Comparison of ENCODE assay signal across 7 cellular contexts in genomic region chr15:79923068-79923514, GRCh38. TPM values are rescaled to one million over a fixed set of nuclear protein-coding genes. Genes with fewer than 3 reads are reported as not detected.
DNase-seq lines count a peak whose midpoint lies in the region; ATAC-seq and TF ChIP-seq lines count a peak whose summit lies in the region.

No MANE protein-coding gene starts in this region.

- ATAC-seq in GM18508 (IDR thresholded peaks at IDR 0.05; ENCODE audit: insufficient read depth, unreplicated experiment) (peak; percentile 23), HG02623 (IDR thresholded peaks at IDR 0.05; ENCODE audit: unreplicated experiment) (peak; percentile 29), left lobe of liver (peak; percentile 82)

- H3K4me3 ChIP-seq in choroid plexus epithelial cell (ENCODE audit: low read depth, low read length) = peak overlapping the region; percentile 92

- no peak for TF ChIP-seq CTCF in choroid plexus epithelial cell (conservative IDR thresholded peaks at IDR 0.05; ENCODE audit: low read depth, low read length)

- DNase-seq in NCI-H1105 treated with DMSO at 0.1 percent for 48 hours (lab: John Stamatoyannopoulos, UW) = peak; percentile 17
- peak; percentile 65 to 76 for DNase-seq in activated CD4-positive, alpha-beta T cell treated with anti-CD3 and anti-CD28 coated beads for 4 hours
- peak; percentile 56 for DNase-seq in choroid plexus epithelial cell (ENCODE audit: low read depth)
- peak; percentile 84 for DNase-seq in left lobe of liver (ENCODE audit: low spot score)
- DNase-seq in stimulated activated CD4-positive, alpha-beta T cell treated with anti-CD3 and anti-CD28 coated beads, Interleukin-4, amount 100 ng/mL, for 24 hours = peak; percentile 71

RNA-seq across cellular contexts. Expression of gene MTHFS, which starts 26.3 kb away (rescaled TPM):
- total RNA-seq in left lobe of liver = 164 TPM

RNA-seq across cellular contexts. Expression of gene BCL2A1, which starts 47.9 kb away (rescaled TPM):
- total RNA-seq in left lobe of liver = 0.58 TPM

Comparison
In these comparisons a context has a peak if more than half of its experiments do, and no peak if none do; other contexts are left out.
1. Peak in every context shown above with its lines: DNase-seq, ATAC-seq and H3K4me3 ChIP-seq.
2. ATAC-seq: peak in every context shown above with its lines; median percentile 82 in left lobe of liver; 29 in HG02623; 23 in GM18508.
3. DNase-seq: peak in every context shown above with its lines; median percentile 84 in left lobe of liver; 71 in stimulated activated CD4-positive, alpha-beta T cell treated with anti-CD3 and anti-CD28 coated beads, Interleukin-4, amount 100 ng/mL, for 24 hours; 70 in activated CD4-positive, alpha-beta T cell treated with anti-CD3 and anti-CD28 coated beads for 4 hours; 56 in choroid plexus epithelial cell; 17 in NCI-H1105 treated with DMSO at 0.1 percent for 48 hours.